In the genomic region with DNA sequence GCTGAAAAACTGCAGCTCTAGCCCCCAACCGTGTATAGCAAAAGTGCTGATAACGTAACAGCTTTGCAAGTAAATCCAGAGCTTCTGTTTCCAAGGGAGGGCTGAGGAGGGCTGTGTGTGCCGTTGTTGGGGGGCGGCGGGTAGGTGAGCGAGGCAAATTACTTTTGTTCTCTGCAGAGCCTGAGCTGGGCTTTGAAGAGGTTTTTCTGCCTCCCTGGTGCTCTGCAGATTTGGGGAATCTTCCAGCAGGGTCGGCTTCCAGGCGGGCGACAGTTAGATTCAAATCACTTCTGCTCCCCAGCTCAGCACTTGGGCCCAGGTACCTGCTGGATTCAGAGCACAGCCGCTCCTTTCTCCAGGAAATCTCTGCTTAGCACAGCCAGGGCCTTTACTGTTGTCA, we compare ENCODE assay signal across 20 cellular contexts.
A peak's percentile ranks its signal among the peaks of the same experiment; 100 is the strongest.
DNase-seq lines count a peak whose midpoint lies in the region; ATAC-seq and TF ChIP-seq lines count a peak whose summit lies in the region.
"Had no signal": no experiment of that assay in that cellular context is flagged by ENCODE, and none has a peak within 500 bp of the region (broad histone marks: within the 10 kb centered on the region; RNA-seq: fewer than 3 reads in every experiment).

No MANE protein-coding gene starts in this region.

- intact Hi-C loops in head of caudate nucleus (cut with DNase I), result no loop called here

- H3K4me1 Mint-ChIP-seq in H9, result peaks cover 23 to 25% of the 10 kb centered on the region in 2 experiments
- H3K4me1 Mint-ChIP-seq: B cell had no signal

- no peaks in the 10 kb centered on the region for H3K23me2 ChIP-seq in H9 (ENCODE audit: insufficient read length, low read depth, low read length, poor library complexity, severe bottlenecking)

- H3K4me3 ChIP-seq in neuronal stem cell (ENCODE audit: low read length in 2 of 2), result no peak overlapping the region
- H3K4me3 ChIP-seq: A549, K562, MG63, Peyer's patch had no signal

- no peak overlapping the region for H3K14ac ChIP-seq in H9 (ENCODE audit: insufficient read depth, low read length)
- H3K14ac ChIP-seq in neuronal stem cell (ENCODE audit: low read length), result no peak overlapping the region

- peaks cover 8 to 16% of the 10 kb centered on the region in 2 experiments for H3K9me3 Mint-ChIP-seq in H9

- H3K79me2 ChIP-seq in H9 (ENCODE audit: insufficient read depth, low read length), result no peaks in the 10 kb centered on the region

- ATAC-seq in HG03469 (IDR thresholded peaks at IDR 0.05; ENCODE audit: unreplicated experiment), result no peak
- no peak for ATAC-seq in HG02884 (IDR thresholded peaks at IDR 0.05; ENCODE audit: unreplicated experiment)
- ATAC-seq: SK-N-SH treated with all-trans-retinoic acid at 6 μM for 48 hours had no signal

- H3K36me3 ChIP-seq in neuronal stem cell (replicated peaks in 1 of 2; ENCODE audit: control insufficient read depth in 2 of 2, insufficient read depth in 2 of 2, low read length in 2 of 2), result no peaks in the 10 kb centered on the region
- H3K36me3 ChIP-seq: MG63, Peyer's patch had no signal

- H3T11ph ChIP-seq in H9 (ENCODE audit: low read length), result no peak overlapping the region

- no peak overlapping the region for H3K9ac ChIP-seq in H9 (ENCODE audit: extremely low read depth, insufficient read length, low read length)
- no peak overlapping the region for H3K9ac ChIP-seq in neuronal stem cell (ENCODE audit: low read depth, low read length, poor library complexity)

- H3K27me3 ChIP-seq in H9 (ENCODE audit: insufficient read depth, low read length) (no peaks in the 10 kb centered on the region), neuronal stem cell (ENCODE audit: control insufficient read depth in 3 of 3, insufficient read depth in 3 of 3, low read depth in 1 of 3, low read length in 3 of 3) (peaks cover 0 to 3% (median 0%) of the 10 kb centered on the region in 3 experiments)
- H3K27me3 ChIP-seq: MG63, Peyer's patch had no signal

- H3K4me1 ChIP-seq in H9 (ENCODE audit: insufficient read depth, low read length), result peaks cover 4% of the 10 kb centered on the region
- peaks cover 0 to 20% of the 10 kb centered on the region in 2 donors for H3K4me1 ChIP-seq in neuronal stem cell (ENCODE audit: control insufficient read depth in 2 of 2, insufficient read depth in 1 of 2, low read depth in 1 of 2, low read length in 2 of 2)
- H3K4me1 ChIP-seq: A549, Peyer's patch had no signal

- DNase-seq in H9, result no peak
- DNase-seq in NCI-H82 treated with DMSO at 0.1 percent for 48 hours (lab: John Stamatoyannopoulos, UW; ENCODE audit: unreplicated experiment), result peak; percentile 11
- DNase-seq in head of caudate nucleus, result peak in 32 of 42 donors; percentile 4 to 57 (median 20)
- DNase-seq in neuronal stem cell (ENCODE audit: low spot score), result no peak
- DNase-seq in activated naive CD4-positive, alpha-beta T cell (lab: John Stamatoyannopoulos, UW), result no peak
- no peak for DNase-seq in HuH-7.5 (ENCODE audit: low spot score)
- DNase-seq: GDM1, MG63, NCI-H1417, NCI-H1694 treated with DMSO at 0.1 percent for 48 hours, NCI-H2081 treated with DMSO at 0.1 percent for 48 hours, NCI-H226, NCI-H524, Peyer's patch had no signal

- peak overlapping the region in 2 of 3 experiments; percentile 44 to 65; a peak in 2 of 7 replicates for H3K27ac Mint-ChIP-seq in H9
- H3K27ac Mint-ChIP-seq: B cell had no signal

- no CpG with 5 or more reads among the region's 10 CpGs for WGBS in H9 (ENCODE audit: extremely low coverage, insufficient read length, low lambda C conversion rate)
- no CpG with 5 or more reads among the region's 10 CpGs for WGBS in neuronal stem cell (ENCODE audit: extremely low coverage in 2 of 2, insufficient read length in 2 of 2, insufficient replicate concordance in 1 of 2), 2 donors

- H3K23ac ChIP-seq in H9 (ENCODE audit: insufficient read length, low read depth, low read length), result no peak overlapping the region
- H3K23ac ChIP-seq in neuronal stem cell (ENCODE audit: low read depth, low read length, poor library complexity), result peak overlapping the region; percentile 3

- H3K9me3 ChIP-seq in H9 (ENCODE audit: control insufficient read depth, low read depth, low read length) (no peaks in the 10 kb centered on the region), neuronal stem cell (replicated peaks in 1 of 2; ENCODE audit: control insufficient read depth in 2 of 2, insufficient read depth in 1 of 2, low read depth in 1 of 2, low read length in 2 of 2) (no peaks in the 10 kb centered on the region)
- H3K9me3 ChIP-seq: MG63, Peyer's patch had no signal

- H2BK15ac ChIP-seq in H9 (ENCODE audit: low read depth, low read length), result no peak overlapping the region
- H2BK15ac ChIP-seq in neuronal stem cell (ENCODE audit: low read length), result no peak overlapping the region

- no peak overlapping the region for H3K4ac ChIP-seq in H9 (ENCODE audit: low read depth, low read length)
- no peak overlapping the region for H3K4ac ChIP-seq in neuronal stem cell (ENCODE audit: low read length)

- H2BK20ac ChIP-seq in H9 (ENCODE audit: low read depth, low read length, poor library complexity, severe bottlenecking), result no peak overlapping the region

- no peak overlapping the region for H3K4me3 Mint-ChIP-seq in H9
- H3K4me3 Mint-ChIP-seq: B cell had no signal

- H2AK5ac ChIP-seq in H9 (ENCODE audit: insufficient read length, low read length) (no peak overlapping the region), neuronal stem cell (ENCODE audit: low read depth, low read length) (no peak overlapping the region)

- peaks cover 0 to 10% (median 5%) of the 10 kb centered on the region in 3 experiments; a peak in 6 of 7 replicates for H3K36me3 Mint-ChIP-seq in H9 (ENCODE audit: insufficient read depth in 1 of 3, low read depth in 3 of 3)

- H3K18ac ChIP-seq in H9 (ENCODE audit: insufficient read length, low read depth, low read length) (no peak overlapping the region), neuronal stem cell (ENCODE audit: low read length) (peak overlapping the region; percentile 87)

- H3K27ac ChIP-seq in H9 (ENCODE audit: insufficient read length, low read depth, low read length) (no peak overlapping the region), neuronal stem cell (replicated peaks; ENCODE audit: low read length) (peak overlapping the region; percentile 17)
- H3K27ac ChIP-seq: A549, Peyer's patch had no signal

- H4K91ac ChIP-seq in H9 (ENCODE audit: insufficient read length, low read depth, low read length) (no peak overlapping the region), neuronal stem cell (ENCODE audit: low read depth, low read length, poor library complexity) (no peak overlapping the region)

- H3K4me2 ChIP-seq in H9 (ENCODE audit: insufficient read depth, insufficient read length, low read length), result no peak overlapping the region
- H3K4me2 ChIP-seq in neuronal stem cell (ENCODE audit: insufficient read depth, low read length, poor library complexity, severe bottlenecking), result no peak overlapping the region

- H4K20me1 ChIP-seq in H9 (ENCODE audit: control insufficient read depth, insufficient read depth, insufficient read length), result no peaks in the 10 kb centered on the region

- no peak for TF ChIP-seq CTCF in H9 (conservative IDR thresholded peaks at IDR 0.05)

- H3K27me3 Mint-ChIP-seq in H9 (ENCODE audit: low read depth), result peaks cover 1% of the 10 kb centered on the region
- H3K27me3 Mint-ChIP-seq: B cell had no signal

- H2BK5ac ChIP-seq in H9 (ENCODE audit: insufficient read length, low read length), result no peak overlapping the region
- H2BK5ac ChIP-seq in neuronal stem cell (ENCODE audit: low read length), result no peak overlapping the region

- H2BK120ac ChIP-seq in H9 (ENCODE audit: low read depth, low read length, poor library complexity, severe bottlenecking), result no peak overlapping the region
- no peak overlapping the region for H2BK120ac ChIP-seq in neuronal stem cell (ENCODE audit: low read depth, low read length)

- H4K5ac ChIP-seq in H9 (ENCODE audit: insufficient read length, low read depth, low read length), result no peak overlapping the region

- H2BK12ac ChIP-seq in H9 (ENCODE audit: insufficient read length, low read depth, low read length) (no peak overlapping the region), neuronal stem cell (ENCODE audit: low read length) (no peak overlapping the region)

- H2AFZ ChIP-seq in H9 (ENCODE audit: low read length) (no peak overlapping the region), neuronal stem cell (ENCODE audit: low read length) (peak overlapping the region; percentile 72)

- no peaks in the 10 kb centered on the region for H3K79me1 ChIP-seq in H9 (ENCODE audit: insufficient read depth, low read depth, low read length, poor library complexity, severe bottlenecking)
- no peaks in the 10 kb centered on the region for H3K79me1 ChIP-seq in neuronal stem cell (ENCODE audit: low read depth, low read length)

- no peak overlapping the region for H4K8ac ChIP-seq in H9 (replicated peaks; ENCODE audit: insufficient read length, low read depth, low read length)
- H4K8ac ChIP-seq in neuronal stem cell (ENCODE audit: low read depth, low read length), result no peak overlapping the region

- H3K56ac ChIP-seq in H9 (ENCODE audit: insufficient read length, low read depth, low read length), result no peak overlapping the region

Comparison
In these comparisons a context has a peak if more than half of its experiments do, and no peak if none do; other contexts are left out.
1. DNase-seq: peak in NCI-H82 treated with DMSO at 0.1 percent for 48 hours (single experiment) and head of caudate nucleus (32 of 42); none in H9 (single experiment), neuronal stem cell (single experiment), activated naive CD4-positive, alpha-beta T cell (0 of 4) and HuH-7.5 (single experiment).